23 cellular contexts compared by ENCODE assay signal in genomic region chr10:5198386-5198785, GRCh38. TPM values are rescaled to one million over a fixed set of nuclear protein-coding genes. Genes with fewer than 3 reads are reported as not detected.
DNase-seq lines count a peak whose midpoint lies in the region; ATAC-seq, FAIRE-seq and TF ChIP-seq lines count a peak whose summit lies in the region.
"Had no signal": no experiment of that assay in that cellular context is flagged by ENCODE, and none has a peak within 500 bp of the region (broad histone marks: within the 10 kb centered on the region; RNA-seq: fewer than 3 reads in every experiment).

No MANE protein-coding gene starts in this region.

- no peaks in the 10 kb centered on the region for H3K36me3 ChIP-seq in bronchial epithelial cell (ENCODE audit: control insufficient read depth, insufficient read depth, low read length)
- H3K36me3 ChIP-seq: BE2C, SJSA1 had no signal

- FAIRE-seq in bronchial epithelial cell (lab: Jason Lieb, UNC) = no peak
- FAIRE-seq: G401.6, GM12878 had no signal

- no peak for ATAC-seq in GM21526 (IDR thresholded peaks at IDR 0.05; ENCODE audit: low FRiP score, unreplicated experiment)
- ATAC-seq: GM12878, PC-3 had no signal

- no peaks in the 10 kb centered on the region for H3K27me3 ChIP-seq in bronchial epithelial cell (ENCODE audit: control insufficient read depth, insufficient read depth, low read length)
- H3K27me3 ChIP-seq: BE2C, SJSA1 had no signal

- CTCF ChIA-PET in HEK293T (lab: Yijun Ruan, JAX) = no interaction called here

- H3K4me3 ChIP-seq in bronchial epithelial cell (ENCODE audit: low read depth, low read length) = no peak overlapping the region
- H3K4me3 ChIP-seq: GM12878, SJSA1 had no signal

- DNase-seq in AG08395 (ENCODE audit: low spot score) = peak; percentile 9
- DNase-seq in HCEC 1CT = peak; percentile 47
- peak; percentile 45 for DNase-seq in bronchial epithelial cell (ENCODE audit: low read depth)
- peak; percentile 13 for DNase-seq in kidney tubule cell (ENCODE audit: low spot score)
- DNase-seq in T-helper 2 cell = no peak
- DNase-seq in HEK293T (ENCODE audit: extremely low spot score) = no peak
- DNase-seq in foreskin melanocyte = no peak
- DNase-seq: ACHN; BE2C; Calu3; CD4-positive, alpha-beta memory T cell; KBM-7; NCI-H1417 treated with DMSO at 0.1 percent for 48 hours; NCI-H1930; NCI-H2171 treated with DMSO at 0.1 percent for 48 hours; NCI-H748 treated with DMSO at 0.1 percent for 48 hours; PC-3; SW 1271 had no signal

- no peak for TF ChIP-seq CTCF in bronchial epithelial cell (IDR thresholded peaks at IDR 0.05; ENCODE audit: insufficient read depth, low read length, severe bottlenecking)

- POLR2A ChIA-PET in HEK293T (lab: Yijun Ruan, JAX) = no interaction called here

TF ChIP-seq in HEK293T, 16 proteins besides CTCF, POLR2A, EP300 and RAD21:
- TF ChIP-seq SUZ12 (IDR thresholded peaks at IDR 0.05) = no peak
- no peak for TF ChIP-seq FOXK2 (IDR thresholded peaks at IDR 0.05)
- no peak for TF ChIP-seq NFRKB (IDR thresholded peaks at IDR 0.05)
- no peak for TF ChIP-seq CTBP1 (IDR thresholded peaks at IDR 0.05; ENCODE audit: borderline replicate concordance)
- TF ChIP-seq FOXM1 (IDR thresholded peaks at IDR 0.05; ENCODE audit: borderline replicate concordance) = no peak

RNA-seq across cellular contexts. Expression of gene AKR1C4, which starts 1.7 kb away (rescaled TPM):
- not detected in 2 replicates for total RNA-seq in bronchial epithelial cell
- total RNA-seq: CD4-positive, alpha-beta memory T cell; GM12878; NCI-H460; PC-3; SJSA1 had no signal

RNA-seq across cellular contexts. Expression of gene AKR1C8, which starts 13.4 kb away (rescaled TPM):
- 0.26 TPM in 1 of 2 replicates, not detected in the other for total RNA-seq in bronchial epithelial cell
- total RNA-seq: Calu3, GM12878, PC-3 had no signal

Comparison
In these comparisons a context has a peak if more than half of its experiments do, and no peak if none do; other contexts are left out.
1. DNase-seq: peak in AG08395 (single experiment), HCEC 1CT (single experiment), bronchial epithelial cell (single experiment) and kidney tubule cell (single experiment); none in T-helper 2 cell (0 of 5), HEK293T (single experiment) and foreskin melanocyte (single experiment).